Comparison of ENCODE assay signal across 9 cellular contexts in the genomic region with DNA sequence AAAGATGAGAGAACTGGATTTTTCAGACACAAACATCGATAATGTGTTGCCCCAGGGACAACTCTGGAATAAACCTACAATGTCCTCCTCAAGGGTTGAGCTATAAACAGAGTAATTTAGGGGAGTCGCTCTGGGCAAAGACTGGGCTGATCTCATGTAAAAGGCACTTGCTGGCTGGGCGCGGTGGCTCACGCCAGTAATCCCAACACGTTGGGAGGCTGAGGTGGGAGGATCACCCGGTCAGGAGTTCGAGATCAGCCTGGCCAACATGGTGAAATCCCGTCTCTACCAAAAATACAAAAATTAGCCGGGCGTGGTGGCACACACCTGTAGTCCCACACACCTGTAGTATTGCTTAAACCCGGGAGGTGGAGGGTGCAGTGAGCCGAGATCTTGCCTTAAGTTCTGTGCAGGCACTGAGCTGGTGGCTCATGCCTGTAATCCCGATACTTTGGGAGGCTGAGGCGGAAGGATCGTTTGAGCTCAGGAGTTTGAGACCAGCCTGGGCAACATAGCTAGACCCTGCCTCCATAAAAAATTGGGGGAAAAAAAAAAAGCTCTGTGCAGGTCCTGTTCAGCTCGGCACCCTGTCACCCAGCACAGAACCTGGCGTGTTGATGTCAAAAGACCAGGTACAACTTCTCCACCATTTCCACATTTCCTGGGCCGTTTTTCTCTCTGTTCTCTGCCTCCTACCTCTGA.
DNase-seq lines count a peak whose midpoint lies in the region; ATAC-seq and TF ChIP-seq lines count a peak whose summit lies in the region.
"Had no signal": no experiment of that assay in that cellular context is flagged by ENCODE, and none has a peak within 500 bp of the region (broad histone marks: within the 10 kb centered on the region; RNA-seq: fewer than 3 reads in every experiment).

No MANE protein-coding gene starts in this region.

- peak overlapping the region; percentile 93 for H3K4me3 Mint-ChIP-seq in activated T-cell treated with anti-CD3 and anti-CD28 coated beads, Interleukin-2, amount 50 U/mL, for 24 hours
- peak overlapping the region; percentile 95 for H3K4me3 Mint-ChIP-seq in stimulated activated effector memory CD8-positive, alpha-beta T cell treated with anti-CD3 and anti-CD28 coated beads, Interleukin-12 subunit alpha, Interleukin-12 subunit beta, amount 100 ng/mL, for 72 hours

- no peak overlapping the region for H2AFZ ChIP-seq in SU-DHL-6 (ENCODE audit: low read depth, low read length, severe bottlenecking)

- H3K27me3 Mint-ChIP-seq in activated T-cell treated with anti-CD3 and anti-CD28 coated beads, Interleukin-2, amount 50 U/mL, for 24 hours, result no peaks in the 10 kb centered on the region

- no peak for DNase-seq in activated T-cell treated with anti-CD3 and anti-CD28 coated beads, Interleukin-2, amount 50 U/mL, for 24 hours
- DNase-seq in activated T-cell treated with anti-CD3 and anti-CD28 coated beads, Interleukin-2, amount 50 U/mL, for 1 hour, result no peak
- DNase-seq in fibroblast of pulmonary artery (ENCODE audit: low read depth) (no peak), SW 1271 (lab: John Stamatoyannopoulos, UW) (no peak)
- no peak for DNase-seq in stimulated activated effector memory CD8-positive, alpha-beta T cell treated with anti-CD3 and anti-CD28 coated beads, Interleukin-12 subunit alpha, Interleukin-12 subunit beta, amount 100 ng/mL, for 72 hours (ENCODE audit: low spot score in 2 of 2)

- H4K20me1 ChIP-seq in SU-DHL-6 (ENCODE audit: low read depth, low read length), result no peaks in the 10 kb centered on the region

- H3K4me2 ChIP-seq in SU-DHL-6 (ENCODE audit: low read depth, low read length, poor library complexity, severe bottlenecking), result peak overlapping the region; percentile 69

- H3K9me3 ChIP-seq in SU-DHL-6 (ENCODE audit: insufficient read depth, low read length), result no peaks in the 10 kb centered on the region

- H3K27me3 ChIP-seq in SU-DHL-6 (ENCODE audit: low read length), result no peaks in the 10 kb centered on the region

- H3K79me2 ChIP-seq in SU-DHL-6 (ENCODE audit: insufficient read depth, low read length), result peaks cover 40% of the 10 kb centered on the region

- H3K4me1 Mint-ChIP-seq in activated T-cell treated with anti-CD3 and anti-CD28 coated beads, Interleukin-2, amount 50 U/mL, for 24 hours (ENCODE audit: low read depth), result peaks cover 42% of the 10 kb centered on the region
- H3K4me1 Mint-ChIP-seq in stimulated activated effector memory CD8-positive, alpha-beta T cell treated with anti-CD3 and anti-CD28 coated beads, Interleukin-12 subunit alpha, Interleukin-12 subunit beta, amount 100 ng/mL, for 72 hours, result peaks cover 48% of the 10 kb centered on the region

- no peaks in the 10 kb centered on the region for H3K9me3 Mint-ChIP-seq in activated T-cell treated with anti-CD3 and anti-CD28 coated beads, Interleukin-2, amount 50 U/mL, for 24 hours
- no peaks in the 10 kb centered on the region for H3K9me3 Mint-ChIP-seq in stimulated activated effector memory CD8-positive, alpha-beta T cell treated with anti-CD3 and anti-CD28 coated beads, Interleukin-12 subunit alpha, Interleukin-12 subunit beta, amount 100 ng/mL, for 72 hours

- H3K27ac Mint-ChIP-seq in activated T-cell treated with anti-CD3 and anti-CD28 coated beads, Interleukin-2, amount 50 U/mL, for 24 hours, result peak overlapping the region; percentile 99
- H3K27ac Mint-ChIP-seq in stimulated activated effector memory CD8-positive, alpha-beta T cell treated with anti-CD3 and anti-CD28 coated beads, Interleukin-12 subunit alpha, Interleukin-12 subunit beta, amount 100 ng/mL, for 72 hours, result peak overlapping the region; percentile 98

- TF ChIP-seq CTCF in SU-DHL-6 (IDR thresholded peaks at IDR 0.05; ENCODE audit: insufficient read depth, low read length, poor library complexity, severe bottlenecking) (no peak), fibroblast of pulmonary artery (IDR thresholded peaks at IDR 0.05; ENCODE audit: low read length, missing control alignments) (no peak)

- no peak for ATAC-seq in stimulated activated effector memory CD8-positive, alpha-beta T cell treated with anti-CD3 and anti-CD28 coated beads, Interleukin-12 subunit alpha, Interleukin-12 subunit beta, amount 100 ng/mL, for 72 hours
- ATAC-seq in HG02870 (IDR thresholded peaks at IDR 0.05; ENCODE audit: unreplicated experiment) (no peak), HG03280 (IDR thresholded peaks at IDR 0.05; ENCODE audit: unreplicated experiment) (no peak)
- ATAC-seq: esophagus mucosa had no signal

- H3K27ac ChIP-seq in SU-DHL-6 (ENCODE audit: low read depth, low read length), result no peak overlapping the region

- H3K9me2 ChIP-seq in SU-DHL-6 (replicated peaks; ENCODE audit: insufficient read depth, low read length), result no peaks in the 10 kb centered on the region

- peak overlapping the region; percentile 81 for H3K9ac ChIP-seq in SU-DHL-6 (ENCODE audit: low read length)

- peaks cover 64% of the 10 kb centered on the region for H3K36me3 Mint-ChIP-seq in activated T-cell treated with anti-CD3 and anti-CD28 coated beads, Interleukin-2, amount 50 U/mL, for 24 hours (ENCODE audit: low read depth)
- H3K36me3 Mint-ChIP-seq in stimulated activated effector memory CD8-positive, alpha-beta T cell treated with anti-CD3 and anti-CD28 coated beads, Interleukin-12 subunit alpha, Interleukin-12 subunit beta, amount 100 ng/mL, for 72 hours, result peaks cover 73% of the 10 kb centered on the region

- H3K4me3 ChIP-seq in SU-DHL-6 (ENCODE audit: insufficient read depth, low read length, poor library complexity, severe bottlenecking) (peak overlapping the region; percentile 92), fibroblast of pulmonary artery (replicated peaks; ENCODE audit: low read depth, low read length) (peak overlapping the region; percentile 96)

- H3K36me3 ChIP-seq in SU-DHL-6 (ENCODE audit: low read length), result no peaks in the 10 kb centered on the region

- 0 out of 2 replicates have a peak, but pooled peaks cover 3% of the 10 kb centered on the region for H3F3A ChIP-seq in SU-DHL-6 (ENCODE audit: insufficient read depth)
